Comparison of ENCODE assay signal across 1 cellular context in the genomic region with DNA sequence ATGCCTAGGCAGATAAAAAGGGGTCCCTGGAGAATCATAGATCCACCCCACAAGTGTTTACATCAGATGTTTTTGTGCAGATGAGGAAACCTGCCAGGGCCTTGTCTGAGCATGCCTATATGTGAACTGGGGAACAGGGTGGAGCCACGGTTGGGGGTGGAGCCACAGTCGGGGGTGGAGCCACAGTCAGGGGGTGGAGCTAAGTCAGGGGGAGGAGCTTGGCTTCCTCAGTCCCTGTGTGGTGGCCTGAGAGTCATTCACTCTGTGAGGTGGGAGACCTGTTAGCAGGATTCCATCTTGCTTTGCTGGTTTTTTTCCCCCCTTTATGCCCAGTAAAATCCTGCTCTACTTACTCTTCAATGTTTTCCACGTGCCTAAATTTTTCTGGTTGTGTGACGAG.
TF ChIP-seq lines count a peak whose summit lies in the region.

No MANE protein-coding gene starts in this region.

TF ChIP-seq in K562, 482 proteins besides CTCF, POLR2A, EP300 and RAD21 (continued from another document):
- TF ChIP-seq GATAD2B (IDR thresholded peaks at IDR 0.05; ENCODE audit: borderline replicate concordance): no peak
- no peak for TF ChIP-seq SMAD1 (IDR thresholded peaks at IDR 0.05; ENCODE audit: low read depth, low read length, partially characterized antibody)
- no peak for TF ChIP-seq CBFB (CRISPR knock-in tag; IDR thresholded peaks at IDR 0.05)
- TF ChIP-seq YY1 (IDR thresholded peaks at IDR 0.05; ENCODE audit: borderline replicate concordance in 1 of 3, control insufficient read depth in 1 of 3, extremely low read depth in 1 of 3, insufficient read depth in 3 of 3, insufficient read length in 1 of 3, insufficient replicate concordance in 2 of 3, low read depth in 1 of 3, low read length in 2 of 3): no peak
- no peak for TF ChIP-seq ZNF239 (CRISPR knock-in tag; IDR thresholded peaks at IDR 0.05)
